Comparison of ENCODE assay signal across 10 cellular contexts in the genomic region with DNA sequence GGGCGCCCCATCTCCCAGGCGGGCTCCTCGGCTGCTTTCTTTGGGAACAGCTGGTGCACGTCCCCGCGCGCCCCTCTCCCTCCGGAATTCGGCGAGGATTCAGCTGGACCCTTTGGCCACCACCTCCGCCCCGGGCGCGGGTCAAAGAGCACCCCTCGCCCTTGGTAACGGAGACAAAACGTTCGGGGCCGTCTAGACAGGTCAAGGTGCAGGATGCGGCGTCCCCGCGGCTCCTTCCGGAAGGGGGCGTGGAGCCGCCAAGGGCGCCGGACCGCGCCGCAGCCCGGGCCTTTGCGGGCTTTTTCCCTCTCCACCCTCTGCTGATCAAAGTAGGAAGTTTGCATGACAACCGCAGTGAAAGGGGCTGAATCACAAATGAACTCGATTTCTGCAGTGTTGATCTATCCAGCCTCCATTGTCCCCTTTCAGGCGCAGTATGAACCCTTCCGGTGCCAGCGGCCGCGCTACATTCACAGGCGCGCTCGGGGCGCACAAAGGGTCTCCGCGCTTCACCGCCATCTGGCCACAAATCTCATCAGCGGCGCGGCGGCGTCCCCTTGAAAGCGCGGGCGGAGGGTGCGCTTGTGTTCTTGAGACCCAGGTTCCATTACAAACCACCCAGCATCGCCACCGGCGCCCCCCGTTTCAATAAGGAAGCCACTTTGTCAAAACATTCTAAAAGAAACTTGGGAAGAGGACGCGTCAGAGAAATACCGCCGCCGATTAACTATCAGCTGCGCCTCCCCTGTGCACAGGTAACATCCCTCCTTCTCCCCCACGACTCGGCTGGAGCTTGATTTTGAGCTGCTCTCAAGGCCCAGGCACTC. TPM values are rescaled to one million over a fixed set of nuclear protein-coding genes. Genes with fewer than 3 reads are reported as not detected.
A peak's percentile ranks its signal among the peaks of the same experiment; 100 is the strongest.
DNase-seq lines count a peak whose midpoint lies in the region; ATAC-seq and TF ChIP-seq lines count a peak whose summit lies in the region.
"Had no signal": no experiment of that assay in that cellular context is flagged by ENCODE, and none has a peak within 500 bp of the region (broad histone marks: within the 10 kb centered on the region; RNA-seq: fewer than 3 reads in every experiment).

No MANE protein-coding gene starts in this region.

- H3K4me3 ChIP-seq in iPS-20b (ENCODE audit: low read length) (peak overlapping the region; percentile 61; the same call in 1 of the 2 replicates), smooth muscle cell (peak overlapping the region; percentile 23), esophagus muscularis mucosa (peak overlapping the region in 1 of 4 donors; percentile 15)

- H3K27ac Mint-ChIP-seq in WTC11 (peak overlapping the region; percentile 29; the same call in 1 of the 2 replicates), Calu3 (ENCODE audit: unreplicated experiment) (no peak overlapping the region)

- H3K79me2 ChIP-seq in smooth muscle cell (ENCODE audit: low read depth), result no peaks in the 10 kb centered on the region

- H4K20me1 ChIP-seq in smooth muscle cell (ENCODE audit: low read depth), result no peaks in the 10 kb centered on the region

- H3K4me3 Mint-ChIP-seq in activated T-cell treated with anti-CD3 and anti-CD28 coated beads, Interleukin-2, amount 50 U/mL, for 4 hours, result peak overlapping the region; percentile 50
- H3K4me3 Mint-ChIP-seq in WTC11, result peak overlapping the region; percentile 91
- no peak overlapping the region for H3K4me3 Mint-ChIP-seq in Calu3 (ENCODE audit: low read depth, unreplicated experiment)

- POLR2A ChIA-PET in WTC11 (lab: Charles Lee), result no interaction called here

- H3K27me3 Mint-ChIP-seq in activated T-cell treated with anti-CD3 and anti-CD28 coated beads, Interleukin-2, amount 50 U/mL, for 4 hours (ENCODE audit: low read depth), result peaks cover 81% of the 10 kb centered on the region
- H3K27me3 Mint-ChIP-seq in WTC11 (ENCODE audit: low read depth), result peaks cover 95% of the 10 kb centered on the region
- H3K27me3 Mint-ChIP-seq in Calu3 (ENCODE audit: unreplicated experiment), result peaks cover 82% of the 10 kb centered on the region

- H3F3A ChIP-seq in smooth muscle cell (ENCODE audit: low read depth), result no peaks in the 10 kb centered on the region

- TF ChIP-seq CTCF in WTC11 (IDR thresholded peaks at IDR 0.05) (no peak), smooth muscle cell (IDR thresholded peaks at IDR 0.05; ENCODE audit: borderline replicate concordance, insufficient read depth, poor library complexity, severe bottlenecking) (no peak), esophagus muscularis mucosa (IDR thresholded peaks at IDR 0.05) (no peak), Calu3 (IDR thresholded peaks at IDR 0.05; ENCODE audit: unreplicated experiment) (no peak)

- CTCF ChIA-PET in WTC11 (lab: Charles Lee), result interaction anchor here (0.9 to 2.5 kb wide), 6 partner anchors 19 to 111 kb away, joined by 3 to 10 read pairs (median 4); no protein-coding TSS in a partner anchor
- CTCF ChIA-PET in Calu3 (lab: Charles Lee), result no interaction called here

- intact Hi-C loops in esophagus muscularis mucosa (cut with DNase I) (no loop called here), Calu3 (cut with micrococcal nuclease; ENCODE audit: unreplicated experiment) (no loop called here)

- no peak overlapping the region for H3K27ac ChIP-seq in iPS-20b (ENCODE audit: low read length)
- H3K27ac ChIP-seq in smooth muscle cell (ENCODE audit: low read depth), result no peak overlapping the region
- no peak overlapping the region for H3K27ac ChIP-seq in esophagus muscularis mucosa (replicated peaks in 1 of 4)

- H3K27me3 ChIP-seq in iPS-20b (ENCODE audit: insufficient read depth, low read length), result peaks cover 99% of the 10 kb centered on the region
- H3K27me3 ChIP-seq in smooth muscle cell (ENCODE audit: low read depth), result peaks cover 99% of the 10 kb centered on the region
- peaks cover 0 to 98% (median 58%) of the 10 kb centered on the region in 4 donors for H3K27me3 ChIP-seq in esophagus muscularis mucosa

- ATAC-seq in activated T-cell treated with anti-CD3 and anti-CD28 coated beads, Interleukin-2, amount 50 U/mL, for 4 hours, result peak in 1 of 2 donors; percentile 38
- ATAC-seq in WTC11, result peak; percentile 84

- WGBS in smooth muscle cell (ENCODE audit: low lambda C conversion rate), result under 1% methylated on average over 62 of the region's 68 CpGs
- WGBS in esophagus muscularis mucosa, result 4% methylated on average over 42 of the region's 68 CpGs

- no peaks in the 10 kb centered on the region for H3K36me3 ChIP-seq in iPS-20b (ENCODE audit: insufficient read depth, low read depth, low read length)
- no peaks in the 10 kb centered on the region for H3K36me3 ChIP-seq in smooth muscle cell (ENCODE audit: low read depth)
- H3K36me3 ChIP-seq in esophagus muscularis mucosa, result no peaks in the 10 kb centered on the region

- H3K9ac ChIP-seq in iPS-20b (ENCODE audit: low read depth, low read length), result peak overlapping the region; percentile 27; the same call in 1 of the 2 replicates
- no peak overlapping the region for H3K9ac ChIP-seq in smooth muscle cell (ENCODE audit: low read depth)

- DNase-seq in activated T-cell treated with anti-CD3 and anti-CD28 coated beads, Interleukin-2, amount 50 U/mL, for 4 hours, result no peak
- no peak for DNase-seq in activated T-cell treated with anti-CD3 and anti-CD28 coated beads for 4 hours
- peak; percentile 73 for DNase-seq in WTC11 (ENCODE audit: low spot score)
- no peak for DNase-seq in smooth muscle cell (lab: John Stamatoyannopoulos, UW; ENCODE audit: unreplicated experiment)
- DNase-seq in DMS53 (lab: John Stamatoyannopoulos, UW), result no peak
- no peak for DNase-seq in esophagus muscularis mucosa (ENCODE audit: extremely low spot score)
- no peak for DNase-seq in Calu3
- DNase-seq: SHP77 had no signal

- H3K9me3 Mint-ChIP-seq in activated T-cell treated with anti-CD3 and anti-CD28 coated beads, Interleukin-2, amount 50 U/mL, for 4 hours, result no peaks in the 10 kb centered on the region
- H3K9me3 Mint-ChIP-seq in WTC11 (no peaks in the 10 kb centered on the region), Calu3 (ENCODE audit: low read depth, unreplicated experiment) (no peaks in the 10 kb centered on the region)

- H3K4me1 ChIP-seq in iPS-20b (ENCODE audit: insufficient read depth, low read length) (peaks cover 26% of the 10 kb centered on the region), smooth muscle cell (ENCODE audit: low read depth) (peaks cover 13% of the 10 kb centered on the region), esophagus muscularis mucosa (peaks cover 10 to 15% (median 10%) of the 10 kb centered on the region in 4 donors)

- TF ChIP-seq EP300 in esophagus muscularis mucosa (IDR thresholded peaks at IDR 0.05), result no peak

- H3K9me3 ChIP-seq in iPS-20b (ENCODE audit: insufficient read depth, low read depth, low read length), result no peaks in the 10 kb centered on the region
- no peaks in the 10 kb centered on the region for H3K9me3 ChIP-seq in smooth muscle cell (replicated peaks; ENCODE audit: low read depth)
- no peaks in the 10 kb centered on the region for H3K9me3 ChIP-seq in esophagus muscularis mucosa

- TF ChIP-seq POLR2A in esophagus muscularis mucosa (IDR thresholded peaks at IDR 0.05; ENCODE audit: low read depth), result no peak

- no TSS peak for BruUV-seq in Calu3 (replicated peaks; lab: Mats Ljungman, UMichigan)

- no peaks in the 10 kb centered on the region for H3K36me3 Mint-ChIP-seq in activated T-cell treated with anti-CD3 and anti-CD28 coated beads, Interleukin-2, amount 50 U/mL, for 4 hours (ENCODE audit: insufficient read depth)
- H3K36me3 Mint-ChIP-seq in WTC11, result no peaks in the 10 kb centered on the region
- no peaks in the 10 kb centered on the region for H3K36me3 Mint-ChIP-seq in Calu3 (ENCODE audit: insufficient read depth, unreplicated experiment)

- peak overlapping the region; percentile 73 for H3K4me2 ChIP-seq in smooth muscle cell

- no peak overlapping the region for H2AFZ ChIP-seq in smooth muscle cell (ENCODE audit: low read depth)

- peaks cover 16% of the 10 kb centered on the region for H3K4me1 Mint-ChIP-seq in activated T-cell treated with anti-CD3 and anti-CD28 coated beads, Interleukin-2, amount 50 U/mL, for 4 hours (ENCODE audit: low read depth)
- peaks cover 54% of the 10 kb centered on the region for H3K4me1 Mint-ChIP-seq in WTC11
- H3K4me1 Mint-ChIP-seq in Calu3 (ENCODE audit: low read depth, unreplicated experiment), result no peaks in the 10 kb centered on the region

TF ChIP-seq in WTC11, 78 proteins besides CTCF, POLR2A, EP300 and RAD21 (continues in another document):
- TF ChIP-seq, protein P1, sequence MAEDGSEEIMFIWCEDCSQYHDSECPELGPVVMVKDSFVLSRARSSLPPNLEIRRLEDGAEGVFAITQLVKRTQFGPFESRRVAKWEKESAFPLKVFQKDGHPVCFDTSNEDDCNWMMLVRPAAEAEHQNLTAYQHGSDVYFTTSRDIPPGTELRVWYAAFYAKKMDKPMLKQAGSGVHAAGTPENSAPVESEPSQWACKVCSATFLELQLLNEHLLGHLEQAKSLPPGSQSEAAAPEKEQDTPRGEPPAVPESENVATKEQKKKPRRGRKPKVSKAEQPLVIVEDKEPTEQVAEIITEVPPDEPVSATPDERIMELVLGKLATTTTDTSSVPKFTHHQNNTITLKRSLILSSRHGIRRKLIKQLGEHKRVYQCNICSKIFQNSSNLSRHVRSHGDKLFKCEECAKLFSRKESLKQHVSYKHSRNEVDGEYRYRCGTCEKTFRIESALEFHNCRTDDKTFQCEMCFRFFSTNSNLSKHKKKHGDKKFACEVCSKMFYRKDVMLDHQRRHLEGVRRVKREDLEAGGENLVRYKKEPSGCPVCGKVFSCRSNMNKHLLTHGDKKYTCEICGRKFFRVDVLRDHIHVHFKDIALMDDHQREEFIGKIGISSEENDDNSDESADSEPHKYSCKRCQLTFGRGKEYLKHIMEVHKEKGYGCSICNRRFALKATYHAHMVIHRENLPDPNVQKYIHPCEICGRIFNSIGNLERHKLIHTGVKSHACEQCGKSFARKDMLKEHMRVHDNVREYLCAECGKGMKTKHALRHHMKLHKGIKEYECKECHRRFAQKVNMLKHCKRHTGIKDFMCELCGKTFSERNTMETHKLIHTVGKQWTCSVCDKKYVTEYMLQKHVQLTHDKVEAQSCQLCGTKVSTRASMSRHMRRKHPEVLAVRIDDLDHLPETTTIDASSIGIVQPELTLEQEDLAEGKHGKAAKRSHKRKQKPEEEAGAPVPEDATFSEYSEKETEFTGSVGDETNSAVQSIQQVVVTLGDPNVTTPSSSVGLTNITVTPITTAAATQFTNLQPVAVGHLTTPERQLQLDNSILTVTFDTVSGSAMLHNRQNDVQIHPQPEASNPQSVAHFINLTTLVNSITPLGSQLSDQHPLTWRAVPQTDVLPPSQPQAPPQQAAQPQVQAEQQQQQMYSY (CRISPR knock-in tag; IDR thresholded peaks at IDR 0.05), result no peak

RNA-seq across cellular contexts. Expression of gene CNPY1, which starts 36.4 kb away (rescaled TPM):
- not detected for total RNA-seq in activated T-cell treated with anti-CD3 and anti-CD28 coated beads, Interleukin-2, amount 50 U/mL, for 4 hours
- 0.09 TPM in 2 of 3 replicates, not detected in the other for total RNA-seq in WTC11 (2021)
- 0.09 and 1.0 TPM in 2 replicates for total RNA-seq in smooth muscle cell
- polyA plus RNA-seq in smooth muscle cell, result not detected in 2 replicates
- total RNA-seq in esophagus muscularis mucosa, result not detected
- total RNA-seq in Calu3 (2022), result not detected in 2 replicates
- total RNA-seq: lower leg skin had no signal

RNA-seq across cellular contexts. Expression of gene EN2, which starts 52.0 kb away (rescaled TPM):
- not detected for total RNA-seq in activated T-cell treated with anti-CD3 and anti-CD28 coated beads, Interleukin-2, amount 50 U/mL, for 4 hours
- total RNA-seq in WTC11 (2021) (not detected in 3 replicates), smooth muscle cell (not detected in 2 replicates), esophagus muscularis mucosa (under 1 TPM in 1 of 4 donors, not detected in 3; 0.06 TPM), Calu3 (2022) (3.2 TPM in 2 replicates)
- 0.07 TPM in 1 of 2 replicates, not detected in the other for polyA plus RNA-seq in smooth muscle cell
